10 cellular contexts compared by ENCODE assay signal in genomic region chr2:58032016-58032750, GRCh38. TPM values are rescaled to one million over a fixed set of nuclear protein-coding genes. Genes with fewer than 3 reads are reported as not detected.
DNase-seq lines count a peak whose midpoint lies in the region; ATAC-seq, FAIRE-seq and TF ChIP-seq lines count a peak whose summit lies in the region.
"Had no signal": no experiment of that assay in that cellular context is flagged by ENCODE, and none has a peak within 500 bp of the region (broad histone marks: within the 10 kb centered on the region; RNA-seq: fewer than 3 reads in every experiment).

No MANE protein-coding gene starts in this region.

- ATAC-seq in GM21619 (IDR thresholded peaks at IDR 0.05; ENCODE audit: unreplicated experiment) (peak; percentile 69), HG03354 (IDR thresholded peaks at IDR 0.05; ENCODE audit: poor library complexity, severe bottlenecking, unreplicated experiment) (peak; percentile 80), WTC11 (peak; percentile 26; the same call in 1 of the 2 replicates)

- no peaks in the 10 kb centered on the region for H3K4me1 Mint-ChIP-seq in WTC11

- no peaks in the 10 kb centered on the region for H3K27me3 Mint-ChIP-seq in WTC11 (ENCODE audit: low read depth)
- H3K27me3 Mint-ChIP-seq: activated T-cell treated with anti-CD3 and anti-CD28 coated beads, Interleukin-2, amount 50 U/mL, for 24 hours had no signal

- peak; percentile 51 for FAIRE-seq in GM18507 (lab: Jason Lieb, UNC)
- no peak for FAIRE-seq in GM12892 (lab: Jason Lieb, UNC)
- FAIRE-seq: endothelial cell of umbilical vein had no signal

- H3K9me3 Mint-ChIP-seq in WTC11: no peaks in the 10 kb centered on the region
- H3K9me3 Mint-ChIP-seq: activated T-cell treated with anti-CD3 and anti-CD28 coated beads, Interleukin-2, amount 50 U/mL, for 24 hours had no signal

- H3K36me3 Mint-ChIP-seq in WTC11: no peaks in the 10 kb centered on the region

- no peak for TF ChIP-seq POLR2A in GM12892 (IDR thresholded peaks at IDR 0.05; ENCODE audit: low read depth, low read length)

- H3K4me3 Mint-ChIP-seq in WTC11: no peak overlapping the region
- H3K4me3 Mint-ChIP-seq: activated T-cell treated with anti-CD3 and anti-CD28 coated beads, Interleukin-2, amount 50 U/mL, for 24 hours had no signal

- DNase-seq in GM18507 (ENCODE audit: extremely low spot score, insufficient read length, low read depth) (no peak), WTC11 (ENCODE audit: low spot score) (no peak), DMS79 treated with DMSO at 0.1 percent for 48 hours (lab: John Stamatoyannopoulos, UW) (no peak), GM12892 (ENCODE audit: insufficient read length) (no peak), activated T-cell treated with anti-CD3 and anti-CD28 coated beads for 4 hours (no peak), NCI-H2029 (lab: John Stamatoyannopoulos, UW) (no peak)
- DNase-seq: activated T-cell treated with anti-CD3 and anti-CD28 coated beads, Interleukin-2, amount 50 U/mL, for 24 hours had no signal

- POLR2A ChIA-PET in WTC11 (lab: Charles Lee): no interaction called here

- TF ChIP-seq CTCF in WTC11 (IDR thresholded peaks at IDR 0.05): no peak

- H3K27ac Mint-ChIP-seq in WTC11: no peak overlapping the region
- H3K27ac Mint-ChIP-seq: activated T-cell treated with anti-CD3 and anti-CD28 coated beads, Interleukin-2, amount 50 U/mL, for 24 hours had no signal

- CTCF ChIA-PET in WTC11 (lab: Charles Lee): no interaction called here

TF ChIP-seq in WTC11, 78 proteins besides CTCF, POLR2A, EP300 and RAD21:
- TF ChIP-seq, protein P1, sequence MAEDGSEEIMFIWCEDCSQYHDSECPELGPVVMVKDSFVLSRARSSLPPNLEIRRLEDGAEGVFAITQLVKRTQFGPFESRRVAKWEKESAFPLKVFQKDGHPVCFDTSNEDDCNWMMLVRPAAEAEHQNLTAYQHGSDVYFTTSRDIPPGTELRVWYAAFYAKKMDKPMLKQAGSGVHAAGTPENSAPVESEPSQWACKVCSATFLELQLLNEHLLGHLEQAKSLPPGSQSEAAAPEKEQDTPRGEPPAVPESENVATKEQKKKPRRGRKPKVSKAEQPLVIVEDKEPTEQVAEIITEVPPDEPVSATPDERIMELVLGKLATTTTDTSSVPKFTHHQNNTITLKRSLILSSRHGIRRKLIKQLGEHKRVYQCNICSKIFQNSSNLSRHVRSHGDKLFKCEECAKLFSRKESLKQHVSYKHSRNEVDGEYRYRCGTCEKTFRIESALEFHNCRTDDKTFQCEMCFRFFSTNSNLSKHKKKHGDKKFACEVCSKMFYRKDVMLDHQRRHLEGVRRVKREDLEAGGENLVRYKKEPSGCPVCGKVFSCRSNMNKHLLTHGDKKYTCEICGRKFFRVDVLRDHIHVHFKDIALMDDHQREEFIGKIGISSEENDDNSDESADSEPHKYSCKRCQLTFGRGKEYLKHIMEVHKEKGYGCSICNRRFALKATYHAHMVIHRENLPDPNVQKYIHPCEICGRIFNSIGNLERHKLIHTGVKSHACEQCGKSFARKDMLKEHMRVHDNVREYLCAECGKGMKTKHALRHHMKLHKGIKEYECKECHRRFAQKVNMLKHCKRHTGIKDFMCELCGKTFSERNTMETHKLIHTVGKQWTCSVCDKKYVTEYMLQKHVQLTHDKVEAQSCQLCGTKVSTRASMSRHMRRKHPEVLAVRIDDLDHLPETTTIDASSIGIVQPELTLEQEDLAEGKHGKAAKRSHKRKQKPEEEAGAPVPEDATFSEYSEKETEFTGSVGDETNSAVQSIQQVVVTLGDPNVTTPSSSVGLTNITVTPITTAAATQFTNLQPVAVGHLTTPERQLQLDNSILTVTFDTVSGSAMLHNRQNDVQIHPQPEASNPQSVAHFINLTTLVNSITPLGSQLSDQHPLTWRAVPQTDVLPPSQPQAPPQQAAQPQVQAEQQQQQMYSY (CRISPR knock-in tag; IDR thresholded peaks at IDR 0.05): no peak
- no peak for TF ChIP-seq ZNF232 (CRISPR knock-in tag; IDR thresholded peaks at IDR 0.05)
- TF ChIP-seq ZBTB43 (CRISPR knock-in tag; IDR thresholded peaks at IDR 0.05): no peak
- no peak for TF ChIP-seq ELF4 (CRISPR knock-in tag; IDR thresholded peaks at IDR 0.05; ENCODE audit: low read depth)
- TF ChIP-seq, protein P2, sequence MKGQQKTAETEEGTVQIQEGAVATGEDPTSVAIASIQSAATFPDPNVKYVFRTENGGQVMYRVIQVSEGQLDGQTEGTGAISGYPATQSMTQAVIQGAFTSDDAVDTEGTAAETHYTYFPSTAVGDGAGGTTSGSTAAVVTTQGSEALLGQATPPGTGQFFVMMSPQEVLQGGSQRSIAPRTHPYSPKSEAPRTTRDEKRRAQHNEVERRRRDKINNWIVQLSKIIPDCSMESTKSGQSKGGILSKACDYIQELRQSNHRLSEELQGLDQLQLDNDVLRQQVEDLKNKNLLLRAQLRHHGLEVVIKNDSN (CRISPR knock-in tag; IDR thresholded peaks at IDR 0.05): no peak
- TF ChIP-seq GRHL2 (CRISPR knock-in tag; IDR thresholded peaks at IDR 0.05; ENCODE audit: insufficient replicate concordance, severe bottlenecking): no peak
- no peak for TF ChIP-seq ESRRA (CRISPR knock-in tag; IDR thresholded peaks at IDR 0.05; ENCODE audit: borderline replicate concordance)
- TF ChIP-seq ZMAT4 (CRISPR knock-in tag; IDR thresholded peaks at IDR 0.05): no peak
- TF ChIP-seq KAT7 (CRISPR knock-in tag; IDR thresholded peaks at IDR 0.05; ENCODE audit: borderline replicate concordance): no peak

RNA-seq across cellular contexts. Expression of gene VRK2, which starts 14.4 kb away (rescaled TPM):
- 20.1 to 21.0 TPM (median 20.4 TPM) in 3 replicates for total RNA-seq in WTC11 (2021)
- polyA plus RNA-seq in GM12892 (2012; ENCODE audit: missing spikeins): 28.6 TPM

Comparison
In these comparisons a context has a peak if more than half of its experiments do, and no peak if none do; other contexts are left out.
1. ATAC-seq: peak in every context shown above with its lines; median percentile 80 in HG03354; 69 in GM21619; 26 in WTC11.